34 cellular contexts compared by ENCODE assay signal in genomic region chr6:39274903-39275302, GRCh38. TPM values are rescaled to one million over a fixed set of nuclear protein-coding genes. Genes with fewer than 3 reads are reported as not detected.
"Had no signal": no experiment of that assay in that cellular context is flagged by ENCODE, and none has a peak within 500 bp of the region (broad histone marks: within the 10 kb centered on the region; RNA-seq: fewer than 3 reads in every experiment).

No MANE protein-coding gene starts in this region.

- H3K4me3 ChIP-seq: colonic mucosa, esophagus squamous epithelium, gastrocnemius medialis, heart right ventricle, left lung, lower lobe of right lung had no signal

- DNase-seq: colonic mucosa; cortex of kidney; effector CD8-positive, alpha-beta T cell; effector memory CD8-positive, alpha-beta T cell; endodermal cell; erythroblast; esophagus squamous epithelium; foreskin fibroblast; foreskin melanocyte; gastrocnemius medialis; glutamatergic neuron; head of caudate nucleus; heart right ventricle; hippocampal formation; left cardiac atrium; left lung; left ventricle myocardium superior; lower lobe of right lung; mesenchymal stem cell; midbrain; naive thymus-derived CD4-positive, alpha-beta T cell had no signal

- H3K27ac ChIP-seq: colonic mucosa, epithelial cell of prostate, gastrocnemius medialis, heart right ventricle, left lung, lower lobe of right lung had no signal

- H3K4me1 Mint-ChIP-seq: naive thymus-derived CD4-positive, alpha-beta T cell had no signal

- H3K27me3 ChIP-seq: colonic mucosa, gastrocnemius medialis, left lung had no signal

- H3K36me3 Mint-ChIP-seq: naive thymus-derived CD4-positive, alpha-beta T cell had no signal

- H3K4me3 Mint-ChIP-seq: dendritic cell treated with granulocyte-macrophage colony-stimulating factor and Interleukin-4, amounts not matched to agents 40 ng/mL and 50 ng/mL, for 4 days; effector memory CD8-positive, alpha-beta T cell; endodermal cell; naive thymus-derived CD4-positive, alpha-beta T cell had no signal

- H3K4me1 ChIP-seq: colonic mucosa, gastrocnemius medialis, heart right ventricle, left lung, lower lobe of right lung had no signal

- H3K36me3 ChIP-seq: colonic mucosa, esophagus squamous epithelium, gastrocnemius medialis, heart right ventricle, left lung, lower lobe of right lung had no signal

- ATAC-seq: effector memory CD8-positive, alpha-beta T cell; esophagus mucosa; gastrocnemius medialis; heart right ventricle; left cardiac atrium; left lung; left ventricle myocardium superior; lower lobe of right lung; naive thymus-derived CD4-positive, alpha-beta T cell had no signal

- FAIRE-seq: endometrium, islet of Langerhans, keratinocyte had no signal

- H3K9me3 Mint-ChIP-seq: dendritic cell treated with granulocyte-macrophage colony-stimulating factor and Interleukin-4, amounts not matched to agents 40 ng/mL and 50 ng/mL, for 4 days; effector memory CD8-positive, alpha-beta T cell; endodermal cell had no signal

- H3K9me3 ChIP-seq: colonic mucosa, esophagus squamous epithelium, gastrocnemius medialis, heart right ventricle, left lung, lower lobe of right lung had no signal

- H3K27ac Mint-ChIP-seq: dendritic cell treated with granulocyte-macrophage colony-stimulating factor and Interleukin-4, amounts not matched to agents 40 ng/mL and 50 ng/mL, for 4 days; effector memory CD8-positive, alpha-beta T cell; endodermal cell; naive thymus-derived CD4-positive, alpha-beta T cell had no signal

RNA-seq across cellular contexts. Expression of gene KCNK17, which starts 39.3 kb away (rescaled TPM):
- total RNA-seq: colonic mucosa, dermis microvascular lymphatic vessel endothelial cell, gastrocnemius medialis, glomerular endothelial cell, kidney epithelial cell, left ventricle myocardium superior, lung microvascular endothelial cell had no signal
- polyA plus RNA-seq: keratinocyte; naive thymus-derived CD4-positive, alpha-beta T cell had no signal

RNA-seq across cellular contexts. Expression of gene KCNK5, which starts 45.6 kb away (rescaled TPM):
- total RNA-seq: dermis microvascular lymphatic vessel endothelial cell, glomerular endothelial cell had no signal
- polyA plus RNA-seq: keratinocyte had no signal

RNA-seq across cellular contexts. Expression of gene KCNK16, which starts 47.6 kb away (rescaled TPM):
- total RNA-seq: colonic mucosa; dermis microvascular lymphatic vessel endothelial cell; endodermal cell; esophagus mucosa; esophagus squamous epithelium; gastrocnemius medialis; glomerular endothelial cell; heart right ventricle; kidney epithelial cell; left cardiac atrium; left lung; left ventricle myocardium superior; lower leg skin; lower lobe of right lung; lung microvascular endothelial cell; mononuclear cell; mucosa of gallbladder; naive thymus-derived CD4-positive, alpha-beta T cell had no signal
- polyA plus RNA-seq: heart right ventricle; keratinocyte; naive thymus-derived CD4-positive, alpha-beta T cell had no signal
